9 cellular contexts compared by ENCODE assay signal in genomic region chr2:235670974-235671787, GRCh38.
DNase-seq lines count a peak whose midpoint lies in the region; ATAC-seq, FAIRE-seq and TF ChIP-seq lines count a peak whose summit lies in the region.
"Had no signal": no experiment of that assay in that cellular context is flagged by ENCODE, and none has a peak within 500 bp of the region (broad histone marks: within the 10 kb centered on the region; RNA-seq: fewer than 3 reads in every experiment).

No MANE protein-coding gene starts in this region.

- H3K36me3 ChIP-seq in endocrine pancreas (ENCODE audit: control insufficient read depth, insufficient read depth, low read length), result no peaks in the 10 kb centered on the region
- no peaks in the 10 kb centered on the region for H3K36me3 ChIP-seq in ovary
- H3K36me3 ChIP-seq: neutrophil had no signal

- H3K4me1 ChIP-seq in endocrine pancreas (ENCODE audit: control insufficient read depth, insufficient read depth, low read length) (no peaks in the 10 kb centered on the region), ovary (ENCODE audit: insufficient read depth) (peaks cover 5% of the 10 kb centered on the region)

- no peak for ATAC-seq in GM21786 (IDR thresholded peaks at IDR 0.05; ENCODE audit: unreplicated experiment)
- ATAC-seq in GM21381 (IDR thresholded peaks at IDR 0.05; ENCODE audit: unreplicated experiment), result no peak

- no peak overlapping the region for H3K27ac ChIP-seq in ovary
- H3K27ac ChIP-seq: neutrophil had no signal

- H3K4me3 ChIP-seq in endocrine pancreas (ENCODE audit: control insufficient read depth, insufficient read depth, low read length) (no peak overlapping the region), ovary (peak overlapping the region; percentile 50)

- intact Hi-C loops in ovary (cut with DNase I), result loop anchor here in 3 of 4 donors (2.0 to 5.0 kb wide), 2 partner anchors 74 to 76 kb away; no protein-coding TSS in a partner anchor

- 47 to 72% (median 48%) methylated on average over 31 to 64 of the region's 64 CpGs for WGBS in ovary, 3 donors

- no peak for TF ChIP-seq POLR2A in ovary (IDR thresholded peaks at IDR 0.05)

- TF ChIP-seq CTCF in ovary (IDR thresholded peaks at IDR 0.05), result no peak

- no peaks in the 10 kb centered on the region for H3K27me3 ChIP-seq in endocrine pancreas (ENCODE audit: control insufficient read depth, insufficient read depth, low read length)
- H3K27me3 ChIP-seq in ovary, result no peaks in the 10 kb centered on the region

- TF ChIP-seq EP300 in ovary (IDR thresholded peaks at IDR 0.05), result no peak

- peak overlapping the region; percentile 16 for H3K9ac ChIP-seq in endocrine pancreas (ENCODE audit: control insufficient read depth, insufficient read depth, low read length)

- no peaks in the 10 kb centered on the region for H3K9me3 ChIP-seq in endocrine pancreas (ENCODE audit: control insufficient read depth, low read length)
- H3K9me3 ChIP-seq in ovary, result no peaks in the 10 kb centered on the region
- H3K9me3 ChIP-seq: neutrophil had no signal

- peak; percentile 18 for DNase-seq in DMS 273 treated with DMSO at 0.1 percent for 48 hours (lab: John Stamatoyannopoulos, UW)
- DNase-seq in NCI-H345 treated with DMSO at 0.1 percent for 48 hours (lab: John Stamatoyannopoulos, UW; ENCODE audit: unreplicated experiment), result peak; percentile 29
- DNase-seq in ovary, result peak in 2 of 5 donors; percentile 40 to 44
- no peak for DNase-seq in pons (ENCODE audit: low spot score)
- DNase-seq in urothelium cell line (ENCODE audit: low spot score), result no peak

- FAIRE-seq in urothelium cell line (lab: Jason Lieb, UNC), result no peak

Comparison
In these comparisons a context has a peak if more than half of its experiments do, and no peak if none do; other contexts are left out.
1. DNase-seq: peak in DMS 273 treated with DMSO at 0.1 percent for 48 hours (single experiment) and NCI-H345 treated with DMSO at 0.1 percent for 48 hours (single experiment); none in pons (single experiment) and urothelium cell line (single experiment).